ENCODE assay signal across 34 cellular contexts in genomic region chr1:77725706-77726105, GRCh38.
"Had no signal": no experiment of that assay in that cellular context is flagged by ENCODE, and none has a peak within 500 bp of the region (broad histone marks: within the 10 kb centered on the region; RNA-seq: fewer than 3 reads in every experiment).

No MANE protein-coding gene starts in this region.

- H3K4me1 ChIP-seq: ascending aorta, breast epithelium, colonic mucosa, esophagus squamous epithelium, gastroesophageal sphincter had no signal

- H3K4me3 Mint-ChIP-seq: activated B cell treated with CpG ODN at 0.5 μM for 24 hours; activated CD8-positive, alpha-beta T cell treated with anti-CD3 and anti-CD28 coated beads for 36 hours; activated naive CD8-positive, alpha-beta T cell; activated T-cell treated with anti-CD3 and anti-CD28 coated beads, Interleukin-2, amount 50 U/mL, for 4 hours; activated T-helper 17 cell treated with anti-CD3 and anti-CD28 coated beads, Interleukin-2, amount 50 U/mL, for 72 hours; brain; T-helper 17 cell; T-helper 2 cell treated with Interferon-gamma antibody and Interleukin-4, amounts not matched to agents 5 μg/mL and 100 μg/mL, for 36 hours had no signal

- H3K27ac Mint-ChIP-seq: activated B cell treated with CpG ODN at 0.5 μM for 24 hours; activated CD8-positive, alpha-beta T cell treated with anti-CD3 and anti-CD28 coated beads for 36 hours; activated naive CD8-positive, alpha-beta T cell; activated T-helper 17 cell treated with anti-CD3 and anti-CD28 coated beads, Interleukin-2, amount 50 U/mL, for 72 hours; brain; T-helper 2 cell treated with Interferon-gamma antibody and Interleukin-4, amounts not matched to agents 5 μg/mL and 100 μg/mL, for 36 hours had no signal

- FAIRE-seq: endometrium, endothelial cell of umbilical vein had no signal

- H3K4me1 Mint-ChIP-seq: activated B cell treated with CpG ODN at 0.5 μM for 24 hours; activated T-helper 17 cell treated with anti-CD3 and anti-CD28 coated beads, Interleukin-2, amount 50 U/mL, for 72 hours; brain had no signal

- H3K27me3 ChIP-seq: ascending aorta, breast epithelium, cardiac muscle cell, colonic mucosa, esophagus squamous epithelium, gastroesophageal sphincter, heart right ventricle had no signal

- H3K9me3 ChIP-seq: ascending aorta, breast epithelium, colonic mucosa, esophagus squamous epithelium, gastroesophageal sphincter, heart right ventricle had no signal

- H3K4me3 ChIP-seq: ascending aorta, breast epithelium, cardiac muscle cell, colonic mucosa, esophagus squamous epithelium, gastroesophageal sphincter, heart right ventricle had no signal

- H3K27ac ChIP-seq: ascending aorta, breast epithelium, cardiac muscle cell, colonic mucosa, epithelial cell of prostate, esophagus squamous epithelium, gastroesophageal sphincter, heart right ventricle had no signal

- H3K9me3 Mint-ChIP-seq: activated B cell treated with CpG ODN at 0.5 μM for 24 hours; activated CD8-positive, alpha-beta T cell treated with anti-CD3 and anti-CD28 coated beads for 36 hours; activated T-cell treated with anti-CD3 and anti-CD28 coated beads, Interleukin-2, amount 50 U/mL, for 4 hours; activated T-helper 17 cell treated with anti-CD3 and anti-CD28 coated beads, Interleukin-2, amount 50 U/mL, for 72 hours; brain; T-helper 2 cell treated with Interferon-gamma antibody and Interleukin-4, amounts not matched to agents 5 μg/mL and 100 μg/mL, for 36 hours had no signal

- H3K27me3 Mint-ChIP-seq: activated B cell treated with CpG ODN at 0.5 μM for 24 hours; activated CD8-positive, alpha-beta T cell treated with anti-CD3 and anti-CD28 coated beads for 36 hours; activated naive CD8-positive, alpha-beta T cell; activated T-helper 17 cell treated with anti-CD3 and anti-CD28 coated beads, Interleukin-2, amount 50 U/mL, for 72 hours; brain; T-helper 17 cell had no signal

- ATAC-seq: activated CD4-positive, CD25-positive, alpha-beta regulatory T cell treated with anti-CD3 and anti-CD28 coated beads, Interleukin-2, amount 50 U/mL, for 24 hours; activated CD8-positive, alpha-beta T cell treated with anti-CD3 and anti-CD28 coated beads for 36 hours; activated T-cell treated with anti-CD3 and anti-CD28 coated beads, Interleukin-2, amount 50 U/mL, for 4 hours; activated T-helper 17 cell treated with anti-CD3 and anti-CD28 coated beads, Interleukin-2, amount 50 U/mL, for 72 hours; gastroesophageal sphincter; heart right ventricle; T-helper 17 cell had no signal

- DNase-seq: activated B cell treated with CpG ODN at 0.5 μM for 24 hours; activated CD4-positive, alpha-beta T cell treated with anti-CD3 and anti-CD28 coated beads for 48 hours; activated CD4-positive, alpha-beta T cell treated with anti-CD3 and anti-CD28 coated beads, Interleukin-2, amount 50 U/mL, for 1 hour; activated CD4-positive, alpha-beta T cell treated with anti-CD3 and anti-CD28 coated beads, Interleukin-2, amount 50 U/mL, for 48 hours; activated CD8-positive, alpha-beta memory T cell treated with anti-CD3 and anti-CD28 coated beads for 24 hours; activated CD8-positive, alpha-beta T cell treated with anti-CD3 and anti-CD28 coated beads for 36 hours; activated effector memory CD4-positive, alpha-beta T cell treated with Interleukin-2 at 50 U/mL for 16 hours; activated gamma-delta T cell treated with Interleukin-2 at 50 U/mL for 16 hours; activated naive CD4-positive, alpha-beta T cell treated with anti-CD3 and anti-CD28 coated beads, Interleukin-2, amount 50 U/mL, for 16 hours; activated naive CD4-positive, alpha-beta T cell treated with Interleukin-2 at 50 U/mL for 16 hours; activated T-cell treated with anti-CD3 and anti-CD28 coated beads, Interleukin-2, amount 50 U/mL, for 4 hours; central memory CD4-positive, alpha-beta T cell; cerebellar nuclear complex; colonic mucosa; effector CD8-positive, alpha-beta T cell; esophagus squamous epithelium; foreskin melanocyte; heart right ventricle; T-helper 1 cell; T-helper 17 cell; T1000; WERI-Rb-1 had no signal
